22 cellular contexts compared by ENCODE assay signal in genomic region chr17:33121272-33121671, GRCh38.
"Had no signal": no experiment of that assay in that cellular context is flagged by ENCODE, and none has a peak within 500 bp of the region (broad histone marks: within the 10 kb centered on the region; RNA-seq: fewer than 3 reads in every experiment).

No MANE protein-coding gene starts in this region.

- H3K4me1 ChIP-seq: esophagus muscularis mucosa, gastroesophageal sphincter, psoas muscle, right lobe of liver, suprapubic skin, thyroid gland, upper lobe of left lung, uterus had no signal

- H3K9me3 ChIP-seq: esophagus muscularis mucosa, gastroesophageal sphincter, psoas muscle, right lobe of liver, suprapubic skin, thyroid gland, upper lobe of left lung, uterus had no signal

- ATAC-seq: gastroesophageal sphincter; left colon; left ventricle myocardium superior; psoas muscle; right lobe of liver; stimulated activated effector memory CD8-positive, alpha-beta T cell treated with anti-CD3 and anti-CD28 coated beads, Interleukin-12 subunit alpha, Interleukin-12 subunit beta, amount 100 ng/mL, for 72 hours; stimulated activated naive CD8-positive, alpha-beta T cell treated with anti-CD3 and anti-CD28 coated beads, Interleukin-15, Interleukin-2, amounts not matched to agents 100 U/mL and 50 U/mL, for 24 hours had no signal

- H3K27ac ChIP-seq: coronary artery, epithelial cell of prostate, esophagus muscularis mucosa, gastroesophageal sphincter, psoas muscle, right lobe of liver, suprapubic skin, thyroid gland, upper lobe of left lung, uterus had no signal

- H3K36me3 ChIP-seq: esophagus muscularis mucosa, gastroesophageal sphincter, right lobe of liver, suprapubic skin, thyroid gland, upper lobe of left lung, uterus had no signal

- DNase-seq: effector CD4-positive, alpha-beta T cell; glutamatergic neuron; left colon; left ventricle myocardium superior; mesendoderm; naive B cell; psoas muscle; retina; right lobe of liver; stimulated activated CD4-positive, alpha-beta T cell treated with anti-CD3 and anti-CD28 coated beads, Interleukin-4, amount 100 ng/mL, for 1 hour; stimulated activated CD8-positive, alpha-beta memory T cell treated with anti-CD3 and anti-CD28 coated beads, Interleukin-4, amount 100 ng/mL, for 48 hours; stimulated activated naive CD8-positive, alpha-beta T cell treated with anti-CD3 and anti-CD28 coated beads, Interleukin-15, Interleukin-2, amounts not matched to agents 100 U/mL and 50 U/mL, for 24 hours; thyroid gland; upper lobe of left lung; uterus had no signal

- H3K27me3 ChIP-seq: right lobe of liver, thyroid gland, upper lobe of left lung, uterus had no signal

- H3K4me3 ChIP-seq: coronary artery, esophagus muscularis mucosa, gastroesophageal sphincter, lung, psoas muscle, right lobe of liver, suprapubic skin, thyroid gland, upper lobe of left lung, uterus had no signal
